1 cellular context compared by ENCODE assay signal in the genomic region with DNA sequence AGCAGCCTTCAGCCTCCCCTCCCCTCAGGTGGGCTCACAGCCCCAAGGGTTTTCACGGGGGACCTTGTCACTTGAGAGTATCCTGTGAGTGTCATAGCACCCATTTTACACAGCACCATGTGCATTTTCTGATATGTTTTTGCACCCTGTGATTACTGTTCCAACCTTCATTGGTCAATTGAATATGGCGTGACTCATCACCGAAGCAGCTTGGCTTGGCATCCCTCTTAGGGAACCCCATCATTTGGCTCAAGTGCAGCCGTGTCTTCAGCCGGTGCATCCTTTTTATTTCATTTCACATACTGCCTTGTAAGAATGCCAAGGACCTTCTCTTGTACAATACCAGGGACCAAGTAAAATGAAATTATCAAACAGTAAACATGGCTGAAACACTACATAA.
TF ChIP-seq lines count a peak whose summit lies in the region.

No MANE protein-coding gene starts in this region.

TF ChIP-seq in endothelial cell of umbilical vein, 7 proteins besides CTCF, POLR2A, EP300 and RAD21 (continued from another document):
- TF ChIP-seq JUN (IDR thresholded peaks at IDR 0.05; ENCODE audit: borderline replicate concordance, insufficient read depth, insufficient read length, low read depth) (peak; percentile 42), MYC (IDR thresholded peaks at IDR 0.05; ENCODE audit: low read depth, low read length) (no peak), POLR2AphosphoS5 (IDR thresholded peaks at IDR 0.05; ENCODE audit: insufficient read depth, low read depth, low read length) (peak; percentile 15)
